In genomic region chr15:67089218-67090193, GRCh38 we compare ENCODE assay signal across 1 cellular context.
TF ChIP-seq lines count a peak whose summit lies in the region.

No MANE protein-coding gene starts in this region.

TF ChIP-seq in K562, 482 proteins besides CTCF, POLR2A, EP300 and RAD21 (continued from another document and continues in another):
- no peak for TF ChIP-seq ZMIZ1 (IDR thresholded peaks at IDR 0.05; ENCODE audit: low read depth in 2 of 2, low read length in 2 of 2)
- peak; percentile 46; the same call in 1 of the 2 replicates for TF ChIP-seq CREB3 (tag; conservative IDR thresholded peaks at IDR 0.05; ENCODE audit: low read depth)
- no peak for TF ChIP-seq CBX8 (IDR thresholded peaks at IDR 0.05; ENCODE audit: borderline replicate concordance, extremely low read depth, low read depth, low read length, poor library complexity, severe bottlenecking)
- TF ChIP-seq BDP1 (IDR thresholded peaks at IDR 0.05; ENCODE audit: insufficient read depth, insufficient read length): no peak
- TF ChIP-seq DDX20 (tag; IDR thresholded peaks at IDR 0.05; ENCODE audit: low read depth): no peak
- TF ChIP-seq E2F4 (CRISPR knock-in tag; IDR thresholded peaks at IDR 0.05; ENCODE audit: low read depth): no peak
- peak; percentile 91 for TF ChIP-seq ZNF592 (IDR thresholded peaks at IDR 0.05)
- no peak for TF ChIP-seq RBM22 (IDR thresholded peaks at IDR 0.05; ENCODE audit: low read depth, low read length, poor library complexity, severe bottlenecking)
- no peak for TF ChIP-seq MCM2 (IDR thresholded peaks at IDR 0.05; ENCODE audit: low read depth)
- TF ChIP-seq JUN (IDR thresholded peaks at IDR 0.05; ENCODE audit: borderline replicate concordance, low read depth, low read length): peak; percentile 85
- TF ChIP-seq JUN (CRISPR knock-in tag; IDR thresholded peaks at IDR 0.05; ENCODE audit: borderline replicate concordance): no peak
- TF ChIP-seq VEZF1 (CRISPR knock-in tag; IDR thresholded peaks at IDR 0.05): peak; percentile 16; the same call in 1 of the 2 replicates
- no peak for TF ChIP-seq HDAC3 (IDR thresholded peaks at IDR 0.05; ENCODE audit: borderline replicate concordance, partially characterized antibody)
- no peak for TF ChIP-seq HDGF (IDR thresholded peaks at IDR 0.05)
- no peak for TF ChIP-seq POLR3G (IDR thresholded peaks at IDR 0.05; ENCODE audit: extremely low read depth, insufficient read length, insufficient replicate concordance)
- TF ChIP-seq HMG20A (CRISPR knock-in tag; conservative IDR thresholded peaks at IDR 0.05): no peak
- TF ChIP-seq FOXJ3 (CRISPR knock-in tag; IDR thresholded peaks at IDR 0.05): no peak
- TF ChIP-seq ETV5 (CRISPR knock-in tag; IDR thresholded peaks at IDR 0.05; ENCODE audit: low read depth): no peak
- no peak for TF ChIP-seq NFE2 (IDR thresholded peaks at IDR 0.05; ENCODE audit: low read depth)
- no peak for TF ChIP-seq NCOA6 (IDR thresholded peaks at IDR 0.05)
- no peak for TF ChIP-seq POLR3A (IDR thresholded peaks at IDR 0.05; ENCODE audit: borderline replicate concordance, extremely low read depth, insufficient read depth, insufficient read length)
- TF ChIP-seq BHLHE40 (IDR thresholded peaks at IDR 0.05; ENCODE audit: low read length): peak; percentile 77
- no peak for TF ChIP-seq YY1 (IDR thresholded peaks at IDR 0.05; ENCODE audit: borderline replicate concordance in 1 of 3, control insufficient read depth in 1 of 3, extremely low read depth in 1 of 3, insufficient read depth in 3 of 3, insufficient read length in 1 of 3, insufficient replicate concordance in 2 of 3, low read depth in 1 of 3, low read length in 2 of 3)
- TF ChIP-seq NR2C2 (CRISPR knock-in tag; IDR thresholded peaks at IDR 0.05): no peak
- peak; percentile 34; the same call in 1 of the 2 replicates for TF ChIP-seq NR2C2 (tag; IDR thresholded peaks at IDR 0.05)
- 0 out of 2 replicates have a peak, but pooled peaks have one; percentile 53 for TF ChIP-seq ZNF175 (CRISPR knock-in tag; IDR thresholded peaks at IDR 0.05; ENCODE audit: low read depth)
- TF ChIP-seq THRA (IDR thresholded peaks at IDR 0.05): no peak
- no peak for TF ChIP-seq PHF21A (IDR thresholded peaks at IDR 0.05; ENCODE audit: borderline replicate concordance, low read depth)
- no peak for TF ChIP-seq BRF2 (IDR thresholded peaks at IDR 0.05; ENCODE audit: borderline replicate concordance, insufficient read depth, insufficient read length)
- TF ChIP-seq ZBTB9 (CRISPR knock-in tag; IDR thresholded peaks at IDR 0.05): 0 out of 2 replicates have a peak, but pooled peaks have one; percentile 45
- TF ChIP-seq HDAC8 (tag; IDR thresholded peaks at IDR 0.05): 0 out of 2 replicates have a peak, but pooled peaks have one; percentile 25
- TF ChIP-seq CREB3L1 (IDR thresholded peaks at IDR 0.05; ENCODE audit: borderline replicate concordance, low read depth): no peak
- no peak for TF ChIP-seq ARID2 (IDR thresholded peaks at IDR 0.05)
- TF ChIP-seq SOX6 (IDR thresholded peaks at IDR 0.05): 0 out of 2 replicates have a peak, but pooled peaks have one; percentile 19
- TF ChIP-seq NR2C1 (IDR thresholded peaks at IDR 0.05): no peak
- no peak for TF ChIP-seq NR2C1 (tag; IDR thresholded peaks at IDR 0.05)
- no peak for TF ChIP-seq CEBPB (tag; IDR thresholded peaks at IDR 0.05)
- TF ChIP-seq JUNB (CRISPR knock-in tag; conservative IDR thresholded peaks at IDR 0.05): no peak
- no peak for TF ChIP-seq C11orf30 (IDR thresholded peaks at IDR 0.05; ENCODE audit: low read depth)
- TF ChIP-seq MTA1 (IDR thresholded peaks at IDR 0.05; ENCODE audit: borderline replicate concordance): no peak
- no peak for TF ChIP-seq CEBPZ (IDR thresholded peaks at IDR 0.05; ENCODE audit: borderline replicate concordance, low read depth, low read length)
